ENCODE assay signal across 20 cellular contexts in the genomic region with DNA sequence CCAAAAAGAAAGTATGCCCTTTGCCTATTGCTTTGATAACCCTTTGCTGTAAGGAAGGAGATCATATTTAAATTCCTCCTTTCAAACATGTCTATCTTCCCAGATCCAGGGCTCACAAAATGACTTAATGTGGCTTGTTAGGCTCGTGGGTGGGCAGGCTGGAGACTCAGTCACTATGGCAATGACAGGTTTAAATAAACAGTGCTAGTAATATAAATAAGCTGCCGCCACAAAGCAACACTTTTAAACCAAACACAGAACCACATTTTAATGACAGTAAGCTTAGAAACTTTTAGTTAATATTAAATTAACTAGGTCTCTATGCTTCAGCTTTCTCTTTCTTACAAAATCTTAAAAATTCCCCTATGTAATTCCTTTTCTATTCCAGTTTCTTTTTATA.
DNase-seq lines count a peak whose midpoint lies in the region; ATAC-seq and TF ChIP-seq lines count a peak whose summit lies in the region.
"Had no signal": no experiment of that assay in that cellular context is flagged by ENCODE, and none has a peak within 500 bp of the region (broad histone marks: within the 10 kb centered on the region; RNA-seq: fewer than 3 reads in every experiment).

No MANE protein-coding gene starts in this region.

- no peaks in the 10 kb centered on the region for H3K27me3 ChIP-seq in brain microvascular endothelial cell (replicated peaks)
- no peaks in the 10 kb centered on the region for H3K27me3 ChIP-seq in suprapubic skin
- H3K27me3 ChIP-seq in WERI-Rb-1 (ENCODE audit: insufficient read depth, low read depth, severe bottlenecking), result no peaks in the 10 kb centered on the region
- H3K27me3 ChIP-seq: spleen had no signal

- H3K4me3 ChIP-seq in AG10803 (ENCODE audit: low read length), result no peak overlapping the region
- H3K4me3 ChIP-seq in brain microvascular endothelial cell (ENCODE audit: low read depth, low read length), result no peak overlapping the region
- no peak overlapping the region for H3K4me3 ChIP-seq in suprapubic skin
- H3K4me3 ChIP-seq in WERI-Rb-1 (ENCODE audit: low read depth, low read length), result no peak overlapping the region
- H3K4me3 ChIP-seq: mucosa of descending colon, spleen had no signal

- H3K9me3 ChIP-seq in suprapubic skin, result no peaks in the 10 kb centered on the region
- no peaks in the 10 kb centered on the region for H3K9me3 ChIP-seq in WERI-Rb-1 (ENCODE audit: severe bottlenecking)
- H3K9me3 ChIP-seq: Caco-2, mucosa of descending colon had no signal

- no peak for TF ChIP-seq EP300 in suprapubic skin (IDR thresholded peaks at IDR 0.05)

- H3K27ac ChIP-seq in brain microvascular endothelial cell, result no peak overlapping the region
- no peak overlapping the region for H3K27ac ChIP-seq in suprapubic skin
- no peak overlapping the region for H3K27ac ChIP-seq in WERI-Rb-1
- H3K27ac ChIP-seq: KMS-11, spleen had no signal

- ATAC-seq in activated CD4-positive, CD25-positive, alpha-beta regulatory T cell treated with anti-CD3 and anti-CD28 coated beads, Interleukin-2, amount 50 U/mL, for 24 hours, result no peak
- ATAC-seq in GM19397 (IDR thresholded peaks at IDR 0.05; ENCODE audit: unreplicated experiment), result no peak
- ATAC-seq: mucosa of descending colon had no signal

- TF ChIP-seq POLR2A in suprapubic skin (IDR thresholded peaks at IDR 0.05), result no peak

- H3K4me1 ChIP-seq in suprapubic skin, result no peaks in the 10 kb centered on the region
- H3K4me1 ChIP-seq: Caco-2, spleen had no signal

- 35% methylated on average over 2 of the region's 2 CpGs for WGBS in suprapubic skin

- DNase-seq in AG10803 (ENCODE audit: low read depth) (peak; percentile 35), M059J (ENCODE audit: low read depth) (peak; percentile 77), brain microvascular endothelial cell (peak; percentile 47), myocyte (ENCODE audit: low read depth) (peak; percentile 11), suprapubic skin (ENCODE audit: low spot score in 2 of 2) (no peak), WERI-Rb-1 (no peak)
- DNase-seq: activated naive CD8-positive, alpha-beta T cell treated with anti-CD3 and anti-CD28 coated beads, Interleukin-2, amount 10 ng/mL, durations not matched to agents 7 days and 5 days; activated T-cell treated with anti-CD3 and anti-CD28 coated beads, Interleukin-2, amount 50 U/mL, for 1 hour; Caco-2; cerebellar nuclear complex; head of caudate nucleus; kidney; mucosa of descending colon; posterior cingulate gyrus; spleen; stimulated activated naive CD4-positive, alpha-beta T cell; T1000 had no signal

- H3K36me3 ChIP-seq in brain microvascular endothelial cell (replicated peaks) (no peaks in the 10 kb centered on the region), suprapubic skin (no peaks in the 10 kb centered on the region), WERI-Rb-1 (no peaks in the 10 kb centered on the region)
- H3K36me3 ChIP-seq: spleen had no signal

- TF ChIP-seq CTCF in AG10803 (conservative IDR thresholded peaks at IDR 0.05; ENCODE audit: low read length), result no peak
- no peak for TF ChIP-seq CTCF in brain microvascular endothelial cell (IDR thresholded peaks at IDR 0.05; ENCODE audit: low read depth, low read length, missing control alignments)
- TF ChIP-seq CTCF in suprapubic skin (IDR thresholded peaks at IDR 0.05), result no peak
- no peak for TF ChIP-seq CTCF in WERI-Rb-1 (IDR thresholded peaks at IDR 0.05; ENCODE audit: low read depth, low read length)

- in situ Hi-C loops in brain microvascular endothelial cell (cut with HindIII; ENCODE audit: low pct_ligation_motif_present, low sequenced_read_pairs), result no loop called here

Comparison
In these comparisons a context has a peak if more than half of its experiments do, and no peak if none do; other contexts are left out.
1. DNase-seq: peak in AG10803 (single experiment), M059J (single experiment), brain microvascular endothelial cell (single experiment) and myocyte (single experiment); none in suprapubic skin (0 of 2) and WERI-Rb-1 (single experiment).